In the genomic region with DNA sequence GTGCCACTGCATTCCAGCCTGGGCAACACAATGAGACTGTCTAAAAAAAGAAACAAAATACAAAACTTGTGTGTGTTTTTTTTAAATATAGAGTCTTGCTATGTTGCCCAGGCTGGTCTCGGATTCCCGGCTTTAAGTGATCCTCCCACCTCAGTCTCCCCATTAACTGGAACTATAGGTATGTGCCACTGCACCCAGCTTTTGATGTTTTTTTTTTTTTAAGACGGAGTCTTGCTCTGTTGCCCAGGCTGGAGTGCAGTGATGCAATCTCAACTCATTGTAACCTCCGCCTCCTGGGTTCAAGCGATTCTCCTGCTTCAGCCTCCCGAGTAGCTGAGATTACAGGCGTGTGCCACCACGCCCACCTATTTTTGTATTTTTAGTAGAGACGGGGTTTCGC, we compare ENCODE assay signal across 2 cellular contexts.
TF ChIP-seq lines count a peak whose summit lies in the region.

No MANE protein-coding gene starts in this region.

TF ChIP-seq in HepG2, 621 proteins besides CTCF, POLR2A, EP300 and RAD21:
- 0 out of 2 replicates have a peak, but pooled peaks have one; percentile 16 for TF ChIP-seq ZNF121 (CRISPR knock-in tag; IDR thresholded peaks at IDR 0.05)
- TF ChIP-seq ZNF644 (CRISPR knock-in tag; IDR thresholded peaks at IDR 0.05; ENCODE audit: low read depth): no peak

TF ChIP-seq in K562, 482 proteins besides CTCF, POLR2A, EP300 and RAD21:
- TF ChIP-seq YY1 (IDR thresholded peaks at IDR 0.05; ENCODE audit: borderline replicate concordance in 1 of 3, control insufficient read depth in 1 of 3, extremely low read depth in 1 of 3, insufficient read depth in 3 of 3, insufficient read length in 1 of 3, insufficient replicate concordance in 2 of 3, low read depth in 1 of 3, low read length in 2 of 3) (no peak), ZNF121 (CRISPR knock-in tag; conservative IDR thresholded peaks at IDR 0.05) (peak; percentile 49), ATF3 (IDR thresholded peaks at IDR 0.05) (peak; percentile 27; the same call in 1 of the 2 replicates), ATF3 (CRISPR knock-in tag; conservative IDR thresholded peaks at IDR 0.05) (no peak), CEBPB (tag; IDR thresholded peaks at IDR 0.05) (peak; percentile 43; the same call in 1 of the 2 replicates)
